ENCODE assay signal across 8 cellular contexts in genomic region chr16:64983983-64984382, GRCh38.
DNase-seq lines count a peak whose midpoint lies in the region; ATAC-seq and TF ChIP-seq lines count a peak whose summit lies in the region.

No MANE protein-coding gene starts in this region.

- H3K4me3 Mint-ChIP-seq in brain, result no peak overlapping the region
- no peak overlapping the region for H3K4me3 Mint-ChIP-seq in activated naive CD8-positive, alpha-beta T cell treated with anti-CD3 and anti-CD28 coated beads for 36 hours

- peaks cover 0 to 2% (median 0%) of the 10 kb centered on the region in 5 experiments for H3K9me3 Mint-ChIP-seq in brain
- H3K9me3 Mint-ChIP-seq in activated naive CD8-positive, alpha-beta T cell treated with anti-CD3 and anti-CD28 coated beads for 36 hours, result peaks cover 13% of the 10 kb centered on the region

- peak overlapping the region in 1 of 5 experiments; percentile 27 for H3K27ac Mint-ChIP-seq in brain
- H3K27ac Mint-ChIP-seq in activated naive CD8-positive, alpha-beta T cell treated with anti-CD3 and anti-CD28 coated beads for 36 hours, result no peak overlapping the region

- DNase-seq in EH (ENCODE audit: low read depth) (peak; percentile 90), NCI-H1694 treated with DMSO at 0.1 percent for 48 hours (lab: John Stamatoyannopoulos, UW) (peak; percentile 79), left kidney (ENCODE audit: low read depth, low spot score) (peak; percentile 81), activated gamma-delta T cell (lab: John Stamatoyannopoulos, UW) (no peak)
- no peak for DNase-seq in activated naive CD8-positive, alpha-beta T cell treated with anti-CD3 and anti-CD28 coated beads for 36 hours

- peak; percentile 41 to 66 for TF ChIP-seq CTCF in brain (conservative IDR thresholded peaks at IDR 0.05)

- H3K27me3 Mint-ChIP-seq in brain, result no peaks in the 10 kb centered on the region
- H3K27me3 Mint-ChIP-seq in activated naive CD8-positive, alpha-beta T cell treated with anti-CD3 and anti-CD28 coated beads for 36 hours, result no peaks in the 10 kb centered on the region

- H3K36me3 Mint-ChIP-seq in brain, result peaks cover 64% of the 10 kb centered on the region
- H3K36me3 Mint-ChIP-seq in activated naive CD8-positive, alpha-beta T cell treated with anti-CD3 and anti-CD28 coated beads for 36 hours, result no peaks in the 10 kb centered on the region

- ATAC-seq in GM19455 (IDR thresholded peaks at IDR 0.05; ENCODE audit: unreplicated experiment) (no peak), HG02870 (IDR thresholded peaks at IDR 0.05; ENCODE audit: unreplicated experiment) (no peak)

- H3K4me1 Mint-ChIP-seq in brain, result peaks cover 17% of the 10 kb centered on the region
- no peaks in the 10 kb centered on the region for H3K4me1 Mint-ChIP-seq in activated naive CD8-positive, alpha-beta T cell treated with anti-CD3 and anti-CD28 coated beads for 36 hours

Comparison
In these comparisons a context has a peak if more than half of its experiments do, and no peak if none do; other contexts are left out.
1. DNase-seq: peak in EH (single experiment), NCI-H1694 treated with DMSO at 0.1 percent for 48 hours (single experiment) and left kidney (single experiment); none in activated naive CD8-positive, alpha-beta T cell treated with anti-CD3 and anti-CD28 coated beads for 36 hours (single experiment) and activated gamma-delta T cell (single experiment).